Comparison of ENCODE assay signal across 13 cellular contexts in the genomic region with DNA sequence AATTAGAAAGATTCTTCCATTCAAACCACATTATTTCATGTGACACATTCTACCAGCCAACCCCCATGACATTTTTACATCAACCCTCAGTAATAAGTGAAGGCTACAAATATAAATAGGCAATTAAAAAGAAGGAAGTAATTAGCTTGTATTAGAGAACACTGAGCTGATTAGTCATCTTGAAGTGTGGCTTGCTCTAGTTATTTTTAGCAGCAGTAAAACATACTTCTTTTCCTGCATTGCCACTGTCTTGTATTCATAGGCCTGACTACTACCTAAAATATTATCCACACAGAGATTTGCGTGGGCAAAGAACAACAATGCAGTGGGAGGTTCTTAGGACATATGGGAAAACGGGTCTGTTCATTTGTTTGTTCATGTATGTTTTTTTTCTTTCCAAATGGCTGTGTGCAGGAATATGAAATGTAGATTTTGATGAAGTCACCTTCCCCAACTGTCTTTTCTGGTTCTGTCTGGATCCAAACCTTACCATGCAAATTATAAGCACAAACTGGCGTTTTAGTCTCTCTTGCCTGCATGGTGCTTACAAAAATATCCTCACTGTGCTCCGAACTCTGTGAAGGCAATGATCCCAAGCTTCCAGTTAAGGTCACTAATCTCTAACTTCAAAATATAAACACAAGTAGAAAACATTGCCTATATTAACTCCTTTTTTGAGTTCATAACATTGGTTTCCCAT. TPM values are rescaled to one million over a fixed set of nuclear protein-coding genes. Genes with fewer than 3 reads are reported as not detected.
A peak's percentile ranks its signal among the peaks of the same experiment; 100 is the strongest.
DNase-seq lines count a peak whose midpoint lies in the region; ATAC-seq and TF ChIP-seq lines count a peak whose summit lies in the region.
"Had no signal": no experiment of that assay in that cellular context is flagged by ENCODE, and none has a peak within 500 bp of the region (broad histone marks: within the 10 kb centered on the region; RNA-seq: fewer than 3 reads in every experiment).

No MANE protein-coding gene starts in this region.

- CTCF ChIA-PET in HEK293 (lab: Yijun Ruan, JAX), result no interaction called here

- H3K36me3 ChIP-seq in HEK293 (ENCODE audit: control insufficient read depth in 2 of 2, insufficient read depth in 1 of 2, low read length in 2 of 2) (no peaks in the 10 kb centered on the region), WERI-Rb-1 (no peaks in the 10 kb centered on the region)
- H3K36me3 ChIP-seq: heart right ventricle had no signal

- no peak overlapping the region for H3K4me3 ChIP-seq in HEK293 (ENCODE audit: low read depth, low read length)
- H3K4me3 ChIP-seq in WERI-Rb-1 (ENCODE audit: low read depth, low read length), result no peak overlapping the region
- H3K4me3 ChIP-seq: heart right ventricle had no signal

- ATAC-seq in SK-N-SH treated with all-trans-retinoic acid at 6 μM for 48 hours (peak; percentile 75), HG02571 (IDR thresholded peaks at IDR 0.05; ENCODE audit: unreplicated experiment) (no peak), HG03039 (IDR thresholded peaks at IDR 0.05; ENCODE audit: unreplicated experiment) (no peak)
- ATAC-seq: activated naive CD4-positive, alpha-beta T cell treated with anti-CD3 and anti-CD28 coated beads, Interleukin-2, amount 50 U/mL, for 72 hours had no signal

- no peaks in the 10 kb centered on the region for H3K9me3 ChIP-seq in HEK293 (ENCODE audit: control insufficient read depth, insufficient read depth, low read depth, low read length)
- H3K9me3 ChIP-seq in WERI-Rb-1 (ENCODE audit: severe bottlenecking), result no peaks in the 10 kb centered on the region
- H3K9me3 ChIP-seq: heart right ventricle had no signal

- no peaks in the 10 kb centered on the region for H3K27me3 ChIP-seq in WERI-Rb-1 (ENCODE audit: insufficient read depth, low read depth, severe bottlenecking)
- H3K27me3 ChIP-seq: heart right ventricle had no signal

- H3K27ac ChIP-seq in HEK293 (ENCODE audit: extremely low read depth, low read depth, low read length) (no peak overlapping the region), WERI-Rb-1 (no peak overlapping the region; the same call in 1 of the 2 replicates)
- H3K27ac ChIP-seq: heart right ventricle had no signal

- DNase-seq in AG08395 (ENCODE audit: low spot score) (peak; percentile 64), glomerular endothelial cell (ENCODE audit: extremely low read depth, low read depth, low spot score) (peak; percentile 14), WERI-Rb-1 (no peak)
- DNase-seq in stimulated activated CD4-positive, alpha-beta T cell treated with anti-CD3 and anti-CD28 coated beads, Interleukin-4, amount 100 ng/mL, for 4 hours, result no peak
- DNase-seq: activated B cell treated with CpG ODN at 0.5 μM for 24 hours, DMS79, heart right ventricle, posterior cingulate gyrus had no signal

- TF ChIP-seq CTCF in HEK293 (tag by site-specific recombination; IDR thresholded peaks at IDR 0.05) (no peak), WERI-Rb-1 (IDR thresholded peaks at IDR 0.05; ENCODE audit: low read depth, low read length) (no peak)

- POLR2A ChIA-PET in HEK293 (lab: Yijun Ruan, JAX), result no interaction called here

- no peaks in the 10 kb centered on the region for H3K4me1 ChIP-seq in HEK293 (ENCODE audit: control insufficient read depth, insufficient read depth, low read length)

TF ChIP-seq in HEK293, 187 proteins besides CTCF, POLR2A, EP300 and RAD21 (continues in another document):
- TF ChIP-seq ZSCAN30 (tag by site-specific recombination; IDR thresholded peaks at IDR 0.05) (no peak), ZIC2 (tag by site-specific recombination; IDR thresholded peaks at IDR 0.05) (no peak), ZNF585B (tag by site-specific recombination; IDR thresholded peaks at IDR 0.05) (no peak), ZFHX2 (tag by site-specific recombination; conservative IDR thresholded peaks at IDR 0.05) (peak; percentile 13; the same call in 1 of the 2 replicates), ZNF202 (tag by site-specific recombination; IDR thresholded peaks at IDR 0.05; ENCODE audit: borderline replicate concordance) (no peak), EGR2 (tag by site-specific recombination; IDR thresholded peaks at IDR 0.05; ENCODE audit: low read depth) (0 out of 2 replicates have a peak, but pooled peaks have one; percentile 6)
- TF ChIP-seq, protein P1, sequence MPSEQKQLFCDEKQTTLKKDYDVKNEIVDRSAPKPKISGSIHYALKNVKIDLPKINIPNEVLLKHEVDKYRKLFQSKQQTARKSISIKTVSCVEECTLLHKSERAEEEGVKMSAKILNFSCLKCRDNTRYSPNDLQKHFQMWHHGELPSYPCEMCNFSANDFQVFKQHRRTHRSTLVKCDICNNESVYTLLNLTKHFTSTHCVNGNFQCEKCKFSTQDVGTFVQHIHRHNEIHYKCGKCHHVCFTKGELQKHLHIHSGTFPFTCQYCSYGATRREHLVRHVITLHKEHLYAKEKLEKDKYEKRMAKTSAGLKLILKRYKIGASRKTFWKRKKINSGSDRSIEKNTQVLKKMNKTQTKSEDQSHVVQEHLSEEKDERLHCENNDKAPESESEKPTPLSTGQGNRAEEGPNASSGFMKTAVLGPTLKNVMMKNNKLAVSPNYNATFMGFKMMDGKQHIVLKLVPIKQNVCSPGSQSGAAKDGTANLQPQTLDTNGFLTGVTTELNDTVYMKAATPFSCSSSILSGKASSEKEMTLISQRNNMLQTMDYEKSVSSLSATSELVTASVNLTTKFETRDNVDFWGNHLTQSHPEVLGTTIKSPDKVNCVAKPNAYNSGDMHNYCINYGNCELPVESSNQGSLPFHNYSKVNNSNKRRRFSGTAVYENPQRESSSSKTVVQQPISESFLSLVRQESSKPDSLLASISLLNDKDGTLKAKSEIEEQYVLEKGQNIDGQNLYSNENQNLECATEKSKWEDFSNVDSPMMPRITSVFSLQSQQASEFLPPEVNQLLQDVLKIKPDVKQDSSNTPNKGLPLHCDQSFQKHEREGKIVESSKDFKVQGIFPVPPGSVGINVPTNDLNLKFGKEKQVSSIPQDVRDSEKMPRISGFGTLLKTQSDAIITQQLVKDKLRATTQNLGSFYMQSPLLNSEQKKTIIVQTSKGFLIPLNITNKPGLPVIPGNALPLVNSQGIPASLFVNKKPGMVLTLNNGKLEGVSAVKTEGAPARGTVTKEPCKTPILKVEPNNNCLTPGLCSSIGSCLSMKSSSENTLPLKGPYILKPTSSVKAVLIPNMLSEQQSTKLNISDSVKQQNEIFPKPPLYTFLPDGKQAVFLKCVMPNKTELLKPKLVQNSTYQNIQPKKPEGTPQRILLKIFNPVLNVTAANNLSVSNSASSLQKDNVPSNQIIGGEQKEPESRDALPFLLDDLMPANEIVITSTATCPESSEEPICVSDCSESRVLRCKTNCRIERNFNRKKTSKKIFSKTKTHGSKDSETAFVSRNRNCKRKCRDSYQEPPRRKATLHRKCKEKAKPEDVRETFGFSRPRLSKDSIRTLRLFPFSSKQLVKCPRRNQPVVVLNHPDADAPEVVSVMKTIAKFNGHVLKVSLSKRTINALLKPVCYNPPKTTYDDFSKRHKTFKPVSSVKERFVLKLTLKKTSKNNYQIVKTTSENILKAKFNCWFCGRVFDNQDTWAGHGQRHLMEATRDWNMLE (tag by site-specific recombination; conservative IDR thresholded peaks at IDR 0.05; ENCODE audit: low read depth), result no peak

TF ChIP-seq in SK-N-SH treated with all-trans-retinoic acid at 6 μM for 48 hours, 23 proteins besides CTCF, POLR2A, EP300 and RAD21:
- TF ChIP-seq CSDC2 (CRISPR knock-in tag; IDR thresholded peaks at IDR 0.05) (no peak), RARB (CRISPR knock-in tag; IDR thresholded peaks at IDR 0.05) (no peak), BACH2 (CRISPR knock-in tag; IDR thresholded peaks at IDR 0.05; ENCODE audit: borderline replicate concordance) (no peak), ZC3H10 (CRISPR knock-in tag; IDR thresholded peaks at IDR 0.05) (no peak), SNAI2 (CRISPR knock-in tag; IDR thresholded peaks at IDR 0.05) (no peak), TOX (CRISPR knock-in tag; IDR thresholded peaks at IDR 0.05; ENCODE audit: borderline replicate concordance) (no peak)
- TF ChIP-seq, protein P2, sequence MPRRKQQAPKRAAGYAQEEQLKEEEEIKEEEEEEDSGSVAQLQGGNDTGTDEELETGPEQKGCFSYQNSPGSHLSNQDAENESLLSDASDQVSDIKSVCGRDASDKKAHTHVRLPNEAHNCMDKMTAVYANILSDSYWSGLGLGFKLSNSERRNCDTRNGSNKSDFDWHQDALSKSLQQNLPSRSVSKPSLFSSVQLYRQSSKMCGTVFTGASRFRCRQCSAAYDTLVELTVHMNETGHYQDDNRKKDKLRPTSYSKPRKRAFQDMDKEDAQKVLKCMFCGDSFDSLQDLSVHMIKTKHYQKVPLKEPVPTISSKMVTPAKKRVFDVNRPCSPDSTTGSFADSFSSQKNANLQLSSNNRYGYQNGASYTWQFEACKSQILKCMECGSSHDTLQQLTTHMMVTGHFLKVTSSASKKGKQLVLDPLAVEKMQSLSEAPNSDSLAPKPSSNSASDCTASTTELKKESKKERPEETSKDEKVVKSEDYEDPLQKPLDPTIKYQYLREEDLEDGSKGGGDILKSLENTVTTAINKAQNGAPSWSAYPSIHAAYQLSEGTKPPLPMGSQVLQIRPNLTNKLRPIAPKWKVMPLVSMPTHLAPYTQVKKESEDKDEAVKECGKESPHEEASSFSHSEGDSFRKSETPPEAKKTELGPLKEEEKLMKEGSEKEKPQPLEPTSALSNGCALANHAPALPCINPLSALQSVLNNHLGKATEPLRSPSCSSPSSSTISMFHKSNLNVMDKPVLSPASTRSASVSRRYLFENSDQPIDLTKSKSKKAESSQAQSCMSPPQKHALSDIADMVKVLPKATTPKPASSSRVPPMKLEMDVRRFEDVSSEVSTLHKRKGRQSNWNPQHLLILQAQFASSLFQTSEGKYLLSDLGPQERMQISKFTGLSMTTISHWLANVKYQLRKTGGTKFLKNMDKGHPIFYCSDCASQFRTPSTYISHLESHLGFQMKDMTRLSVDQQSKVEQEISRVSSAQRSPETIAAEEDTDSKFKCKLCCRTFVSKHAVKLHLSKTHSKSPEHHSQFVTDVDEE (CRISPR knock-in tag; IDR thresholded peaks at IDR 0.05), result no peak
TF ChIP-seq in SK-N-SH treated with all-trans-retinoic acid at 6 μM for 48 hours: peak in this region for 0.

RNA-seq across cellular contexts. Expression of a gene that starts 31.5 kb away (rescaled TPM):
- not detected in 2 replicates for total RNA-seq in glomerular endothelial cell
- total RNA-seq: activated B cell treated with CpG ODN at 0.5 μM for 24 hours; activated naive CD4-positive, alpha-beta T cell treated with anti-CD3 and anti-CD28 coated beads, Interleukin-2, amount 50 U/mL, for 72 hours; heart right ventricle had no signal

Comparison
In these comparisons a context has a peak if more than half of its experiments do, and no peak if none do; other contexts are left out.
1. DNase-seq: peak in AG08395 (single experiment) and glomerular endothelial cell (single experiment); none in stimulated activated CD4-positive, alpha-beta T cell treated with anti-CD3 and anti-CD28 coated beads, Interleukin-4, amount 100 ng/mL, for 4 hours (0 of 2) and WERI-Rb-1 (single experiment).